Comparison of ENCODE assay signal across 20 cellular contexts in the genomic region with DNA sequence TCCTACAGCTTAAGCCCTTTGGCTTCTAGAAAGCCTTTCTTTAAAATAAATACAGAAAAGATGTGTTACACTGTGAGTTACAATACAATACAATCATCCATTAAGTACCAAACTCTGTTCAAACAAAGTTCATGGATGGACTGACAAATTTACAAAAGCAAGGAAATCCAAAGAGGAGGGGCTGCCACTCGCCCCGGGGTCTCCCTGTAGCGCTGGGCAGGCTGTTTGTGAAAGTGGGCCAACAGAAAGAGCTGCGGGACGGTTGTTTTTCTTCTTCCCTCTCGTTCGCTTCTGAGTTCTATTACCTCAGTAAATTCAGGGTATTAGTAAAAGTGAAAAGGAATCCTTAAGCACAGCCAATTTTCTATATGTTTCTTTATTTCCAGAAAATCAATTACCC.
"Had no signal": no experiment of that assay in that cellular context is flagged by ENCODE, and none has a peak within 500 bp of the region (broad histone marks: within the 10 kb centered on the region; RNA-seq: fewer than 3 reads in every experiment).

No MANE protein-coding gene starts in this region.

- H3K9me3 ChIP-seq: colonic mucosa, esophagus squamous epithelium, lower lobe of right lung, right atrium auricular region, suprapubic skin had no signal

- H3K27ac ChIP-seq: colonic mucosa, esophagus squamous epithelium, foreskin keratinocyte, lower lobe of right lung, right atrium auricular region, skin epidermis, suprapubic skin, VCaP had no signal

- H3K4me1 ChIP-seq: colonic mucosa, esophagus squamous epithelium, foreskin keratinocyte, lower lobe of right lung, right atrium auricular region, suprapubic skin had no signal

- H3K36me3 ChIP-seq: colonic mucosa, esophagus squamous epithelium, lower lobe of right lung, right atrium auricular region, suprapubic skin had no signal

- FAIRE-seq: endothelial cell of umbilical vein had no signal

- ATAC-seq: activated CD8-positive, alpha-beta memory T cell treated with anti-CD3 and anti-CD28 coated beads, Interleukin-2, amount 10 ng/mL, durations not matched to agents 7 days and 5 days; activated naive CD8-positive, alpha-beta T cell treated with anti-CD3 and anti-CD28 coated beads, Interleukin-2, amount 50 U/mL, for 24 hours; foreskin keratinocyte had no signal

- H3K36me3 Mint-ChIP-seq: activated CD4-positive, alpha-beta memory T cell treated with anti-CD3 and anti-CD28 coated beads for 36 hours; activated CD8-positive, alpha-beta memory T cell treated with anti-CD3 and anti-CD28 coated beads, Interleukin-2, amount 10 ng/mL, durations not matched to agents 7 days and 5 days had no signal

- H3K4me3 Mint-ChIP-seq: activated CD4-positive, alpha-beta memory T cell treated with anti-CD3 and anti-CD28 coated beads for 36 hours; activated CD8-positive, alpha-beta memory T cell treated with anti-CD3 and anti-CD28 coated beads, Interleukin-2, amount 10 ng/mL, durations not matched to agents 7 days and 5 days; activated naive CD4-positive, alpha-beta T cell treated with anti-CD3 and anti-CD28 coated beads for 36 hours; activated naive CD8-positive, alpha-beta T cell treated with anti-CD3 and anti-CD28 coated beads, Interleukin-2, amount 50 U/mL, for 24 hours; stimulated activated naive CD8-positive, alpha-beta T cell treated with anti-CD3 and anti-CD28 coated beads, Interleukin-15, Interleukin-2, amounts not matched to agents 100 ng/mL and 50 ng/mL, for 24 hours had no signal

- H3K9me3 Mint-ChIP-seq: activated CD4-positive, alpha-beta memory T cell treated with anti-CD3 and anti-CD28 coated beads for 36 hours; activated naive CD4-positive, alpha-beta T cell treated with anti-CD3 and anti-CD28 coated beads for 36 hours; activated naive CD8-positive, alpha-beta T cell treated with anti-CD3 and anti-CD28 coated beads, Interleukin-2, amount 50 U/mL, for 24 hours; activated T-helper 2 cell treated with anti-CD3 and anti-CD28 coated beads, Interferon-gamma antibody, Interleukin-2, Interleukin-4, amounts not matched to agents 10 μg/mL and 5 μg/mL and 100 μg/mL, durations not matched to agents 14 hours and 24 hours and 36 hours; stimulated activated naive CD8-positive, alpha-beta T cell treated with anti-CD3 and anti-CD28 coated beads, Interleukin-15, Interleukin-2, amounts not matched to agents 100 ng/mL and 50 ng/mL, for 24 hours had no signal

- H3K27me3 ChIP-seq: colonic mucosa, esophagus squamous epithelium, foreskin keratinocyte, right atrium auricular region, suprapubic skin had no signal

- H3K4me1 Mint-ChIP-seq: activated CD8-positive, alpha-beta memory T cell treated with anti-CD3 and anti-CD28 coated beads, Interleukin-2, amount 10 ng/mL, durations not matched to agents 7 days and 5 days had no signal

- DNase-seq: activated CD4-positive, alpha-beta memory T cell treated with anti-CD3 and anti-CD28 coated beads for 36 hours; activated CD8-positive, alpha-beta memory T cell treated with anti-CD3 and anti-CD28 coated beads, Interleukin-2, amount 10 ng/mL, durations not matched to agents 7 days and 5 days; activated naive CD4-positive, alpha-beta T cell treated with anti-CD3 and anti-CD28 coated beads for 36 hours; activated naive CD8-positive, alpha-beta T cell treated with anti-CD3 and anti-CD28 coated beads, Interleukin-2, amount 50 U/mL, for 24 hours; activated T-cell treated with anti-CD3 and anti-CD28 coated beads, Interleukin-2, amount 50 U/mL, for 1 hour; caudate nucleus; colonic mucosa; effector CD4-positive, alpha-beta T cell; esophagus squamous epithelium; foreskin keratinocyte; lower lobe of right lung; midbrain; trophoblast cell had no signal

- H3K4me3 ChIP-seq: colonic mucosa, esophagus squamous epithelium, lower lobe of right lung, right atrium auricular region, skin epidermis, suprapubic skin had no signal

- H3K27ac Mint-ChIP-seq: activated CD4-positive, alpha-beta memory T cell treated with anti-CD3 and anti-CD28 coated beads for 36 hours; activated CD8-positive, alpha-beta memory T cell treated with anti-CD3 and anti-CD28 coated beads, Interleukin-2, amount 10 ng/mL, durations not matched to agents 7 days and 5 days; activated naive CD4-positive, alpha-beta T cell treated with anti-CD3 and anti-CD28 coated beads for 36 hours; activated naive CD8-positive, alpha-beta T cell treated with anti-CD3 and anti-CD28 coated beads, Interleukin-2, amount 50 U/mL, for 24 hours; activated T-helper 2 cell treated with anti-CD3 and anti-CD28 coated beads, Interferon-gamma antibody, Interleukin-2, Interleukin-4, amounts not matched to agents 10 μg/mL and 5 μg/mL and 100 μg/mL, durations not matched to agents 14 hours and 24 hours and 36 hours; stimulated activated naive CD8-positive, alpha-beta T cell treated with anti-CD3 and anti-CD28 coated beads, Interleukin-15, Interleukin-2, amounts not matched to agents 100 ng/mL and 50 ng/mL, for 24 hours had no signal
